ENCODE assay signal across 33 cellular contexts in genomic region chr11:7522106-7522505, GRCh38. TPM values are rescaled to one million over a fixed set of nuclear protein-coding genes. Genes with fewer than 3 reads are reported as not detected.
DNase-seq lines count a peak whose midpoint lies in the region; ATAC-seq and TF ChIP-seq lines count a peak whose summit lies in the region.
"Had no signal": no experiment of that assay in that cellular context is flagged by ENCODE, and none has a peak within 500 bp of the region (broad histone marks: within the 10 kb centered on the region; RNA-seq: fewer than 3 reads in every experiment).

No MANE protein-coding gene starts in this region.

- no peak overlapping the region for H3K27ac Mint-ChIP-seq in activated naive CD4-positive, alpha-beta T cell treated with anti-CD3 and anti-CD28 coated beads, Interleukin-2, amount 50 U/mL, for 72 hours
- H3K27ac Mint-ChIP-seq: activated naive CD4-positive, alpha-beta T cell treated with anti-CD3 and anti-CD28 coated beads, Interleukin-2, amount 50 U/mL, for 24 hours; immature natural killer cell; stimulated activated naive B cell treated with anti-CD40 and anti-IgM and Interleukin-4, amounts not matched to agents 10 μg/mL and 1 μg/mL and 100 μg/mL, for 72 hours; type B pancreatic cell had no signal

- no peaks in the 10 kb centered on the region for H4K20me1 ChIP-seq in smooth muscle cell (ENCODE audit: low read depth)

- H3K9me3 Mint-ChIP-seq in activated naive CD4-positive, alpha-beta T cell treated with anti-CD3 and anti-CD28 coated beads, Interleukin-2, amount 50 U/mL, for 72 hours, result peaks cover 8 to 28% of the 10 kb centered on the region in 2 donors
- H3K9me3 Mint-ChIP-seq: activated naive CD4-positive, alpha-beta T cell treated with anti-CD3 and anti-CD28 coated beads, Interleukin-2, amount 50 U/mL, for 24 hours; central memory CD8-positive, alpha-beta T cell; immature natural killer cell had no signal

- no peaks in the 10 kb centered on the region for H3K4me1 ChIP-seq in smooth muscle cell (ENCODE audit: low read depth)

- H3K4me3 ChIP-seq in smooth muscle cell, result no peak overlapping the region
- H3K4me3 ChIP-seq: BLaER1, heart right ventricle, Peyer's patch, SK-N-MC had no signal

- H3K4me2 ChIP-seq in smooth muscle cell, result peak overlapping the region; percentile 12

- no peak for ATAC-seq in activated naive CD4-positive, alpha-beta T cell treated with anti-CD3 and anti-CD28 coated beads, Interleukin-2, amount 50 U/mL, for 72 hours
- ATAC-seq in activated CD4-positive, CD25-positive, alpha-beta regulatory T cell treated with anti-CD3 and anti-CD28 coated beads, Interleukin-2, amount 50 U/mL, for 24 hours, result no peak
- ATAC-seq: HCT116, left ventricle myocardium superior had no signal

- H3K36me3 ChIP-seq in smooth muscle cell (ENCODE audit: low read depth), result no peaks in the 10 kb centered on the region
- H3K36me3 ChIP-seq: BLaER1, heart right ventricle, Peyer's patch had no signal

- 91% methylated on average over 4 of the region's 4 CpGs for WGBS in smooth muscle cell (ENCODE audit: low lambda C conversion rate)

- H3K36me3 Mint-ChIP-seq in activated naive CD4-positive, alpha-beta T cell treated with anti-CD3 and anti-CD28 coated beads, Interleukin-2, amount 50 U/mL, for 72 hours, result peaks cover 4 to 28% of the 10 kb centered on the region in 2 donors
- H3K36me3 Mint-ChIP-seq: activated naive CD4-positive, alpha-beta T cell treated with anti-CD3 and anti-CD28 coated beads, Interleukin-2, amount 50 U/mL, for 24 hours had no signal

- no peaks in the 10 kb centered on the region for H3K27me3 ChIP-seq in smooth muscle cell (ENCODE audit: low read depth)
- H3K27me3 ChIP-seq: BLaER1, heart right ventricle, Peyer's patch had no signal

- no peaks in the 10 kb centered on the region for H3K9me3 ChIP-seq in smooth muscle cell (replicated peaks; ENCODE audit: low read depth)
- H3K9me3 ChIP-seq: heart right ventricle, Peyer's patch had no signal

- H3K27ac ChIP-seq in smooth muscle cell (ENCODE audit: low read depth), result peak overlapping the region; percentile 31
- H3K27ac ChIP-seq: BLaER1, SK-N-MC had no signal

- H3F3A ChIP-seq in smooth muscle cell (ENCODE audit: low read depth), result no peaks in the 10 kb centered on the region

- H3K9ac ChIP-seq in smooth muscle cell (ENCODE audit: low read depth), result no peak overlapping the region
- H3K9ac ChIP-seq: BLaER1 had no signal

- DNase-seq in CD1c-positive myeloid dendritic cell (ENCODE audit: extremely low spot score) (peak; percentile 50), NOMO-1 treated with DMSO at 0.1 percent for 48 hours (lab: John Stamatoyannopoulos, UW; ENCODE audit: unreplicated experiment) (peak; percentile 56), globus pallidus (ENCODE audit: low spot score) (peak; percentile 78), smooth muscle cell (lab: John Stamatoyannopoulos, UW; ENCODE audit: unreplicated experiment) (no peak), RPMI8226 (no peak), kidney tubule cell (ENCODE audit: low spot score) (no peak)
- DNase-seq in activated naive CD4-positive, alpha-beta T cell treated with anti-CD3 and anti-CD28 coated beads, Interleukin-2, amount 50 U/mL, for 72 hours (ENCODE audit: low spot score in 2 of 2), result no peak
- DNase-seq: activated CD4-positive, alpha-beta T cell treated with anti-CD3 and anti-CD28 coated beads, Interleukin-2, amount 50 U/mL, for 1 hour; Calu3; heart right ventricle; immature natural killer cell; KBM-7; left ventricle myocardium superior; NCI-H1048; NCI-H187 treated with DMSO at 0.1 percent for 48 hours; NCI-H226; posterior cingulate gyrus; stimulated activated CD4-positive, alpha-beta T cell treated with anti-CD3 and anti-CD28 coated beads, Interleukin-2, amount 100 ng/mL, for 24 hours; stimulated activated naive B cell treated with anti-CD40 and anti-IgM and Interleukin-4, amounts not matched to agents 10 μg/mL and 1 μg/mL and 100 μg/mL, for 72 hours; T-helper 2 cell had no signal

- H3K79me2 ChIP-seq in smooth muscle cell (ENCODE audit: low read depth), result peaks cover 4% of the 10 kb centered on the region

- H2AFZ ChIP-seq in smooth muscle cell (ENCODE audit: low read depth), result no peak overlapping the region

- TF ChIP-seq CTCF in smooth muscle cell (IDR thresholded peaks at IDR 0.05; ENCODE audit: borderline replicate concordance, insufficient read depth, poor library complexity, severe bottlenecking), result no peak

RNA-seq across cellular contexts. Expression of gene PPFIBP2, which starts 8.3 kb away (rescaled TPM):
- total RNA-seq in smooth muscle cell, result 9.8 and 17.1 TPM in 2 replicates
- 16.4 and 20.2 TPM in 2 replicates for polyA plus RNA-seq in smooth muscle cell
- total RNA-seq in activated naive CD4-positive, alpha-beta T cell treated with anti-CD3 and anti-CD28 coated beads, Interleukin-2, amount 50 U/mL, for 72 hours, result 10 to 100 TPM; 13.7 to 19.9 TPM

RNA-seq across cellular contexts. Expression of gene OLFML1, which starts 36.8 kb away (rescaled TPM):
- not detected in 2 replicates for total RNA-seq in smooth muscle cell
- 0.14 and 0.22 TPM in 2 replicates for polyA plus RNA-seq in smooth muscle cell
- not detected for total RNA-seq in activated naive CD4-positive, alpha-beta T cell treated with anti-CD3 and anti-CD28 coated beads, Interleukin-2, amount 50 U/mL, for 72 hours
- total RNA-seq: A673, astrocyte, Calu3, dermis microvascular lymphatic vessel endothelial cell, endothelial cell of umbilical vein, HT-29 had no signal
- polyA plus RNA-seq: endothelial cell of umbilical vein had no signal

Comparison
In these comparisons a context has a peak if more than half of its experiments do, and no peak if none do; other contexts are left out.
1. DNase-seq: peak in CD1c-positive myeloid dendritic cell (single experiment), NOMO-1 treated with DMSO at 0.1 percent for 48 hours (single experiment) and globus pallidus (single experiment); none in smooth muscle cell (single experiment), RPMI8226 (single experiment), activated naive CD4-positive, alpha-beta T cell treated with anti-CD3 and anti-CD28 coated beads, Interleukin-2, amount 50 U/mL, for 72 hours (0 of 2) and kidney tubule cell (single experiment).